ENCODE assay signal across 15 cellular contexts in the genomic region with DNA sequence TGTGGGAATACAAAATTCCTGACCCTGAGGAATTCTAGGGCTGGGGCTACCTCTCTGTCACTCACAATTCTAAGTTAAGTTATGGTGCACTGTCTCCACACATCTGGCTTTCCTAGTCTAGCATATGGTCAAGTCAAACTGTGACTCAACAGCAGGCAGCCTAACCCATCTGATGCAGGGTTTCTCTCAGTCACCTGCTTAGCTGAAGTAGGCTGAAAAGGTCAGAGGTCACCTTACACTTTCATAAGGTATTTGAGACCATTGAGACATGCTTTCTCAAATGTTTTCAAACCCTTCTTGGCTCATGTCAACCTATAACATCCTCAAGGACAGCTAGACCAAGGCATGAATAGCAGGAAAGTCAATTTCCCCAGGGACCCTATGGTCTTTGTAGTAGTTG.
"Had no signal": no experiment of that assay in that cellular context is flagged by ENCODE, and none has a peak within 500 bp of the region (broad histone marks: within the 10 kb centered on the region; RNA-seq: fewer than 3 reads in every experiment).

No MANE protein-coding gene starts in this region.

- H3K4me3 ChIP-seq: lung, thyroid gland had no signal

- H3K27me3 ChIP-seq: thyroid gland had no signal

- H3K4me3 Mint-ChIP-seq: activated naive CD8-positive, alpha-beta T cell; T-helper 1 cell treated with Interleukin-12 subunit alpha and Interleukin-12 subunit beta and Interleukin-4 antibody, amounts not matched to agents 30 μg/mL and 1 μg/mL, for 36 hours had no signal

- H3K27ac Mint-ChIP-seq: activated naive CD8-positive, alpha-beta T cell; T-helper 1 cell treated with Interleukin-12 subunit alpha and Interleukin-12 subunit beta and Interleukin-4 antibody, amounts not matched to agents 30 μg/mL and 1 μg/mL, for 36 hours had no signal

- H3K36me3 Mint-ChIP-seq: activated naive CD8-positive, alpha-beta T cell had no signal

- FAIRE-seq: kidney, urothelium cell line had no signal

- DNase-seq: activated CD4-positive, alpha-beta T cell treated with anti-CD3 and anti-CD28 coated beads, Interleukin-2, amount 50 U/mL, for 1 hour; activated CD8-positive, alpha-beta memory T cell treated with anti-CD3 and anti-CD28 coated beads, Interleukin-2, amount 50 U/mL, for 48 hours; activated effector memory CD4-positive, alpha-beta T cell treated with anti-CD3 and anti-CD28 coated beads, Interleukin-2, amount 50 U/mL, for 16 hours; activated T-cell treated with anti-CD3 and anti-CD28 coated beads, Interleukin-2, amount 50 U/mL, for 48 hours; hippocampal formation; kidney; midbrain; retina; stimulated activated naive CD4-positive, alpha-beta T cell; thyroid gland had no signal

- H3K27me3 Mint-ChIP-seq: activated naive CD8-positive, alpha-beta T cell had no signal

- H3K27ac ChIP-seq: epithelial cell of prostate, thyroid gland had no signal

- H3K9me3 Mint-ChIP-seq: T-helper 1 cell treated with Interleukin-12 subunit alpha and Interleukin-12 subunit beta and Interleukin-4 antibody, amounts not matched to agents 30 μg/mL and 1 μg/mL, for 36 hours had no signal

- H3K36me3 ChIP-seq: thyroid gland had no signal

- H3K9me3 ChIP-seq: thyroid gland had no signal
